In genomic region chr5:177311723-177312648, GRCh38 we compare ENCODE assay signal across 8 cellular contexts. TPM values are rescaled to one million over a fixed set of nuclear protein-coding genes. Genes with fewer than 3 reads are reported as not detected.
DNase-seq lines count a peak whose midpoint lies in the region; ATAC-seq, FAIRE-seq and TF ChIP-seq lines count a peak whose summit lies in the region.

Gene MXD3 (minus strand): TSS chr5:177311898. CDS start chr5:177311830, 68 bp downstream.

- H3K36me3 Mint-ChIP-seq in WTC11 = peaks cover 2% of the 10 kb centered on the region

- H3K4me1 Mint-ChIP-seq in WTC11 = peaks cover 18% of the 10 kb centered on the region

- peak within 1 kb of the TSS; percentile 73 for H3K4me3 ChIP-seq in bronchial epithelial cell (ENCODE audit: low read depth, low read length)

- no peaks in the 10 kb centered on the region for H3K27me3 Mint-ChIP-seq in WTC11 (ENCODE audit: low read depth)

- H3K27me3 ChIP-seq in bronchial epithelial cell (ENCODE audit: control insufficient read depth, insufficient read depth, low read length) = no peaks in the 10 kb centered on the region

- DNase-seq in AG20443 (ENCODE audit: low spot score) = peak; percentile 98
- peak; percentile 99 for DNase-seq in NCI-H345 (lab: John Stamatoyannopoulos, UW)
- DNase-seq in WTC11 (ENCODE audit: low spot score) = peak; percentile 99
- DNase-seq in bronchial epithelial cell (ENCODE audit: low read depth) = peak; percentile 82
- peak; percentile 98 for DNase-seq in islet precursor cell
- DNase-seq in stimulated activated CD4-positive, alpha-beta T cell treated with anti-CD3 and anti-CD28 coated beads, Interleukin-12 subunit alpha, Interleukin-12 subunit beta, amount 100 ng/mL, for 4 hours = peak; percentile 95

- no peak for TF ChIP-seq CTCF in WTC11 (IDR thresholded peaks at IDR 0.05)
- no peak for TF ChIP-seq CTCF in bronchial epithelial cell (IDR thresholded peaks at IDR 0.05; ENCODE audit: insufficient read depth, low read length, severe bottlenecking)

- no peaks in the 10 kb centered on the region for H3K9me3 Mint-ChIP-seq in WTC11

- POLR2A ChIA-PET in WTC11 (lab: Charles Lee) = interaction anchor here (0.6 to 2.3 kb wide), 4 partner anchors 8 to 114 kb away, joined by 3 to 8 read pairs (median 4); partner anchors contain the start of genes GRK6, PRELID1 and RAB24

- FAIRE-seq in bronchial epithelial cell (lab: Jason Lieb, UNC) = no peak

- ATAC-seq in GM19035 (IDR thresholded peaks at IDR 0.05; ENCODE audit: unreplicated experiment) (peak; percentile 72), HG03280 (IDR thresholded peaks at IDR 0.05; ENCODE audit: unreplicated experiment) (peak; percentile 81), WTC11 (peak; percentile 71)

- peaks cover 1% of the 10 kb centered on the region for H3K36me3 ChIP-seq in bronchial epithelial cell (ENCODE audit: control insufficient read depth, insufficient read depth, low read length)

- CTCF ChIA-PET in WTC11 (lab: Charles Lee) = interaction anchor here (0.5 to 4.5 kb wide), 22 partner anchors 10 to 200 kb away, joined by 3 to 91 read pairs (median 5); partner anchors contain the start of genes PDLIM7 and PRR7

- H3K27ac Mint-ChIP-seq in WTC11 = peak within 1 kb of the TSS; percentile 32; the same call in 1 of the 2 replicates

- peak within 1 kb of the TSS; percentile 84 for H3K4me3 Mint-ChIP-seq in WTC11

TF ChIP-seq in WTC11, 78 proteins besides CTCF, POLR2A, EP300 and RAD21 (continues in another document):
- TF ChIP-seq USF2 (CRISPR knock-in tag; IDR thresholded peaks at IDR 0.05) (peak; percentile 79), JAZF1 (CRISPR knock-in tag; IDR thresholded peaks at IDR 0.05) (no peak), MAX (CRISPR knock-in tag; IDR thresholded peaks at IDR 0.05) (peak; percentile 97), IRF2 (CRISPR knock-in tag; IDR thresholded peaks at IDR 0.05; ENCODE audit: borderline replicate concordance, low read depth) (no peak), ZNF232 (CRISPR knock-in tag; IDR thresholded peaks at IDR 0.05) (peak; percentile 89; the same call in 1 of the 2 replicates), ERG (CRISPR knock-in tag; IDR thresholded peaks at IDR 0.05) (no peak), NR3C1 (CRISPR knock-in tag; conservative IDR thresholded peaks at IDR 0.05; ENCODE audit: low read depth) (no peak), TEAD4 (CRISPR knock-in tag; IDR thresholded peaks at IDR 0.05) (no peak), ATF1 (CRISPR knock-in tag; IDR thresholded peaks at IDR 0.05) (no peak), NFYB (CRISPR knock-in tag; conservative IDR thresholded peaks at IDR 0.05; ENCODE audit: low read depth) (peak; percentile 91), CBFB (CRISPR knock-in tag; IDR thresholded peaks at IDR 0.05; ENCODE audit: low read depth) (no peak), SP1 (CRISPR knock-in tag; conservative IDR thresholded peaks at IDR 0.05) (peak; percentile 65; the same call in 1 of the 2 replicates), PRRX2 (CRISPR knock-in tag; IDR thresholded peaks at IDR 0.05) (no peak)
- TF ChIP-seq, protein P1, sequence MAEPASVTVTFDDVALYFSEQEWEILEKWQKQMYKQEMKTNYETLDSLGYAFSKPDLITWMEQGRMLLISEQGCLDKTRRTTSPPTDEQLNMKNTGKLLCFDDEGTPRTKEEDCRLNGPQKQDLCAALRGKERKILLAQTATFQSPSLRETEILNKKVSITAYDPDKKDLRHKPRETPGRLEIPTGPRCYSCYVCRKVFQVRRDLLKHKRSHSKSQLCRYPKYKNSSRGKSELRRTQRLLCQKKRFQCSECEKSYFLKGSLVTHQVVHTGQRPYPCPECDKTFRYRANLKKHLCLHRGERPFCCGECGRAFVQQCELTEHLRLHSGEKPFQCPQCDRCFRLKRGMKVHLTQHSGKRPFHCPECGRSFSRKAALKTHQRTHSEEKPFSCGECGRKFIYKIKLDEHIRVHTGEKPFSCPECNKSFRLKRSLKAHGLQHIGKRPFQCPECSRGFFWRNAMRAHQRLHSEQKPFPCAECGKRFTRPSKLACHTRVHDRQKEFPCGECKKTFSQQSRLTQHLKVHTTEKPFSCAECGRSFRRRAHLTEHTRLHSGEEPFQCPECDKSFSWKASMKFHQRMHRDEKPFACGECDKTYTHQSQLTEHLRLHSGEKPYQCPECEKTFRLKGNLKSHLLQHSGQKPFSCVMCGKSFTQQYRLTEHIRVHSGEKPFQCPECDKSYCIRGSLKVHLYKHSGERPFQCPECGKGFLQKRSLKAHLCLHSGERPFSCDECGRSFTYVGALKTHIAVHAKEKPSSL (CRISPR knock-in tag; conservative IDR thresholded peaks at IDR 0.05) = no peak
- TF ChIP-seq, protein P2, sequence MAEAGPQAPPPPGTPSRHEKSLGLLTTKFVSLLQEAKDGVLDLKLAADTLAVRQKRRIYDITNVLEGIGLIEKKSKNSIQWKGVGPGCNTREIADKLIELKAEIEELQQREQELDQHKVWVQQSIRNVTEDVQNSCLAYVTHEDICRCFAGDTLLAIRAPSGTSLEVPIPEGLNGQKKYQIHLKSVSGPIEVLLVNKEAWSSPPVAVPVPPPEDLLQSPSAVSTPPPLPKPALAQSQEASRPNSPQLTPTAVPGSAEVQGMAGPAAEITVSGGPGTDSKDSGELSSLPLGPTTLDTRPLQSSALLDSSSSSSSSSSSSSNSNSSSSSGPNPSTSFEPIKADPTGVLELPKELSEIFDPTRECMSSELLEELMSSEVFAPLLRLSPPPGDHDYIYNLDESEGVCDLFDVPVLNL (CRISPR knock-in tag; IDR thresholded peaks at IDR 0.05; ENCODE audit: borderline replicate concordance, low read depth) = peak; percentile 92; the same call in 1 of the 2 replicates
- TF ChIP-seq, protein P3, sequence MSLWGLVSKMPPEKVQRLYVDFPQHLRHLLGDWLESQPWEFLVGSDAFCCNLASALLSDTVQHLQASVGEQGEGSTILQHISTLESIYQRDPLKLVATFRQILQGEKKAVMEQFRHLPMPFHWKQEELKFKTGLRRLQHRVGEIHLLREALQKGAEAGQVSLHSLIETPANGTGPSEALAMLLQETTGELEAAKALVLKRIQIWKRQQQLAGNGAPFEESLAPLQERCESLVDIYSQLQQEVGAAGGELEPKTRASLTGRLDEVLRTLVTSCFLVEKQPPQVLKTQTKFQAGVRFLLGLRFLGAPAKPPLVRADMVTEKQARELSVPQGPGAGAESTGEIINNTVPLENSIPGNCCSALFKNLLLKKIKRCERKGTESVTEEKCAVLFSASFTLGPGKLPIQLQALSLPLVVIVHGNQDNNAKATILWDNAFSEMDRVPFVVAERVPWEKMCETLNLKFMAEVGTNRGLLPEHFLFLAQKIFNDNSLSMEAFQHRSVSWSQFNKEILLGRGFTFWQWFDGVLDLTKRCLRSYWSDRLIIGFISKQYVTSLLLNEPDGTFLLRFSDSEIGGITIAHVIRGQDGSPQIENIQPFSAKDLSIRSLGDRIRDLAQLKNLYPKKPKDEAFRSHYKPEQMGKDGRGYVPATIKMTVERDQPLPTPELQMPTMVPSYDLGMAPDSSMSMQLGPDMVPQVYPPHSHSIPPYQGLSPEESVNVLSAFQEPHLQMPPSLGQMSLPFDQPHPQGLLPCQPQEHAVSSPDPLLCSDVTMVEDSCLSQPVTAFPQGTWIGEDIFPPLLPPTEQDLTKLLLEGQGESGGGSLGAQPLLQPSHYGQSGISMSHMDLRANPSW (CRISPR knock-in tag; conservative IDR thresholded peaks at IDR 0.05; ENCODE audit: low read depth) = no peak
- TF ChIP-seq, protein P4, sequence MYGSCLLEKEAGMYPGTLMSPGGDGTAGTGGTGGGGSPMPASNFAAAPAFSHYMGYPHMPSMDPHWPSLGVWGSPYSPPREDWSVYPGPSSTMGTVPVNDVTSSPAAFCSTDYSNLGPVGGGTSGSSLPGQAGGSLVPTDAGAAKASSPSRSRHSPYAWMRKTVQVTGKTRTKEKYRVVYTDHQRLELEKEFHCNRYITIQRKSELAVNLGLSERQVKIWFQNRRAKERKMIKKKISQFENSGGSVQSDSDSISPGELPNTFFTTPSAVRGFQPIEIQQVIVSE (CRISPR knock-in tag; IDR thresholded peaks at IDR 0.05; ENCODE audit: borderline replicate concordance) = no peak

RNA-seq across cellular contexts. Expression of gene MXD3, which starts in this region (rescaled TPM):
- 16.9 to 25.7 TPM (median 18.8 TPM) in 3 replicates for total RNA-seq in WTC11 (2021)
- 0.53 and 1.5 TPM in 2 replicates for total RNA-seq in bronchial epithelial cell

Comparison
In these comparisons a context has a peak if more than half of its experiments do, and no peak if none do; other contexts are left out.
1. Peak in every context shown above with its lines: DNase-seq, ATAC-seq and H3K4me3 ChIP-seq.